ENCODE assay signal across 24 cellular contexts in the genomic region with DNA sequence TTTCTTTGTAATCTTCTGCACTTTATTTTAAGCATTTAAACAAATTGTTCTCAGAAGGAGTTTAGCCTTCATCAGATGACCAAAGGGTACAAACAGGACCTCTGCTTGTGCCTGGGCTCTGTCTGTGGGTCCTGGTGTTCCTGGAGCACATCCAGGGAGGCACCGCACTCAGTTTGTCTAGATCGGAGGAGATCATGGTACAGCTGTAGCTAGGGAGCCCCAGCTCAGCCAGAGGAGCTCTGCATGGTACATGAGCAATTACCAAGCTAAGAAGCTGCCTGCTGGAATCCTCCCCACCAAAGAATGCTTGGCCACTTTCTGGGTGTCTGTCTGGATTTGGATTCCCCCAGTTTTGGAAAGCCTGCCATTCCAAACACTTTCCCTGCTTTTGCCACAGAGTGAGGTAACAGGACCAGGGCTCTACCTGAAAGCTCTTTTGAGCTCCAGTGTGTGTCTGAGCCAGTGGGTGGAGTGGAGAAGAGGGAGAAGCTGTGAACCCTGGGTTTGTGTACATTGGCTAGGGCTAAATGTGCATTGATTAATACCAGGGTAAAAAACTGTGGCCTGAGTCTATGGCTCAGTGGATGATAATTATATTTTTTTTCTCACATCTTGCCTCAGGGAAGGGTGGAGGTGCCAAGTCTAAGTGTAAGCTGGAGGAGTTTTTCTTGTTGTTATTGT.
"Had no signal": no experiment of that assay in that cellular context is flagged by ENCODE, and none has a peak within 500 bp of the region (broad histone marks: within the 10 kb centered on the region; RNA-seq: fewer than 3 reads in every experiment).

No MANE protein-coding gene starts in this region.

- H3K9ac ChIP-seq: KMS-11 had no signal

- H3K36me3 ChIP-seq: ascending aorta had no signal

- H3K4me3 ChIP-seq: ascending aorta, body of pancreas had no signal

- H3K9me3 ChIP-seq: ascending aorta, body of pancreas had no signal

- H3K4me1 ChIP-seq: ascending aorta, body of pancreas had no signal

- H3K4me2 ChIP-seq: KMS-11 had no signal

- DNase-seq: activated B cell treated with CpG ODN at 0.5 μM for 24 hours; activated CD4-positive, alpha-beta T cell treated with anti-CD3 and anti-CD28 coated beads for 1 hour; activated CD4-positive, alpha-beta T cell treated with anti-CD3 and anti-CD28 coated beads, Interleukin-2, amount 10 ng/mL, durations not matched to agents 24 days and 14 days; activated CD4-positive, alpha-beta T cell treated with anti-CD3 and anti-CD28 coated beads, Interleukin-2, amount 50 U/mL, for 48 hours; activated CD8-positive, alpha-beta memory T cell treated with anti-CD3 and anti-CD28 coated beads, Interleukin-2, amount 10 ng/mL, durations not matched to agents 7 days and 5 days; activated effector memory CD4-positive, alpha-beta T cell treated with Interleukin-2 at 50 U/mL for 16 hours; activated naive CD4-positive, alpha-beta T cell treated with Interleukin-2 at 50 U/mL for 16 hours; activated naive CD8-positive, alpha-beta T cell treated with anti-CD3 and anti-CD28 coated beads, Interleukin-2, amount 50 U/mL, for 24 hours; activated T-cell treated with anti-CD3 and anti-CD28 coated beads, Interleukin-2, amount 50 U/mL, for 24 hours; amniotic stem cell; body of pancreas; central memory CD4-positive, alpha-beta T cell; NCI-H1092 treated with DMSO at 0.1 percent for 48 hours; NCI-H1417 treated with DMSO at 0.1 percent for 48 hours; NCI-H1694; NCI-H2029; NCI-H345; NCI-H510A treated with DMSO at 0.1 percent for 48 hours; NCI-H82; SIG-M5; T-helper 17 cell; T-helper 9 cell had no signal

- H3K27ac ChIP-seq: ascending aorta, body of pancreas, KMS-11 had no signal

- H3K27me3 ChIP-seq: ascending aorta, body of pancreas had no signal
